Comparison of ENCODE assay signal across 2 cellular contexts in genomic region chr17:55200904-55201608, GRCh38.
TF ChIP-seq lines count a peak whose summit lies in the region.

No MANE protein-coding gene starts in this region.

TF ChIP-seq in HepG2, 621 proteins besides CTCF, POLR2A, EP300 and RAD21 (continued from another document):
- no peak for TF ChIP-seq RERE (CRISPR knock-in tag; IDR thresholded peaks at IDR 0.05; ENCODE audit: low read depth)

TF ChIP-seq in SK-N-SH treated with all-trans-retinoic acid at 6 μM for 48 hours, 23 proteins besides CTCF, POLR2A, EP300 and RAD21 (continued from another document):
- no peak for TF ChIP-seq PATZ1 (CRISPR knock-in tag; IDR thresholded peaks at IDR 0.05; ENCODE audit: borderline replicate concordance)
- TF ChIP-seq ZC3H10 (CRISPR knock-in tag; IDR thresholded peaks at IDR 0.05) = no peak
- TF ChIP-seq GLIS3 (CRISPR knock-in tag; IDR thresholded peaks at IDR 0.05) = no peak
- no peak for TF ChIP-seq TCF4 (CRISPR knock-in tag; IDR thresholded peaks at IDR 0.05; ENCODE audit: borderline replicate concordance)
- TF ChIP-seq TOX (CRISPR knock-in tag; IDR thresholded peaks at IDR 0.05; ENCODE audit: borderline replicate concordance) = no peak
- TF ChIP-seq POU6F1 (CRISPR knock-in tag; IDR thresholded peaks at IDR 0.05; ENCODE audit: borderline replicate concordance, low read depth) = no peak
- no peak for TF ChIP-seq PPARA (CRISPR knock-in tag; IDR thresholded peaks at IDR 0.05; ENCODE audit: borderline replicate concordance)
- no peak for TF ChIP-seq RARB (CRISPR knock-in tag; IDR thresholded peaks at IDR 0.05)
- TF ChIP-seq SNAI2 (CRISPR knock-in tag; IDR thresholded peaks at IDR 0.05) = no peak
- no peak for TF ChIP-seq ZFP30 (CRISPR knock-in tag; IDR thresholded peaks at IDR 0.05)
